29 cellular contexts compared by ENCODE assay signal in genomic region chr5:136439367-136439766, GRCh38.
"Had no signal": no experiment of that assay in that cellular context is flagged by ENCODE, and none has a peak within 500 bp of the region (broad histone marks: within the 10 kb centered on the region; RNA-seq: fewer than 3 reads in every experiment).

No MANE protein-coding gene starts in this region.

- DNase-seq: colonic mucosa; cortex of kidney; dermis blood vessel endothelial cell; dorsolateral prefrontal cortex; effector CD4-positive, alpha-beta T cell; effector CD8-positive, alpha-beta T cell; effector memory CD4-positive, alpha-beta T cell; effector memory CD8-positive, alpha-beta T cell; endodermal cell; erythroblast; esophagus squamous epithelium; foreskin fibroblast; foreskin keratinocyte; foreskin melanocyte; gastrocnemius medialis; glutamatergic neuron; head of caudate nucleus; heart left ventricle; heart right ventricle had no signal

- H3K4me1 Mint-ChIP-seq: endodermal cell had no signal

- H3K4me3 ChIP-seq: colonic mucosa, coronary artery, dorsolateral prefrontal cortex, esophagus muscularis mucosa, esophagus squamous epithelium, gastrocnemius medialis, gastroesophageal sphincter, heart left ventricle, heart right ventricle had no signal

- H3K27ac Mint-ChIP-seq: dendritic cell treated with granulocyte-macrophage colony-stimulating factor and Interleukin-4, amounts not matched to agents 40 ng/mL and 50 ng/mL, for 4 days; effector memory CD8-positive, alpha-beta T cell; endodermal cell had no signal

- H3K36me3 ChIP-seq: colonic mucosa, esophagus muscularis mucosa, esophagus squamous epithelium, gastrocnemius medialis, gastroesophageal sphincter, heart left ventricle, heart right ventricle had no signal

- H3K9me3 Mint-ChIP-seq: dendritic cell treated with granulocyte-macrophage colony-stimulating factor and Interleukin-4, amounts not matched to agents 40 ng/mL and 50 ng/mL, for 4 days had no signal

- H3K27ac ChIP-seq: colonic mucosa, coronary artery, dorsolateral prefrontal cortex, epithelial cell of prostate, esophagus muscularis mucosa, esophagus squamous epithelium, foreskin keratinocyte, gastrocnemius medialis, gastroesophageal sphincter, heart left ventricle, heart right ventricle had no signal

- H3K4me3 Mint-ChIP-seq: dendritic cell treated with granulocyte-macrophage colony-stimulating factor and Interleukin-4, amounts not matched to agents 40 ng/mL and 50 ng/mL, for 4 days; effector memory CD8-positive, alpha-beta T cell; endodermal cell had no signal

- H3K4me1 ChIP-seq: colonic mucosa, esophagus muscularis mucosa, esophagus squamous epithelium, foreskin keratinocyte, gastrocnemius medialis, gastroesophageal sphincter, heart left ventricle, heart right ventricle had no signal

- FAIRE-seq: colon, endometrium, endothelial cell of umbilical vein, frontal cortex had no signal

- H3K27me3 Mint-ChIP-seq: dendritic cell treated with granulocyte-macrophage colony-stimulating factor and Interleukin-4, amounts not matched to agents 40 ng/mL and 50 ng/mL, for 4 days; effector memory CD8-positive, alpha-beta T cell had no signal

- H3K27me3 ChIP-seq: colonic mucosa, esophagus muscularis mucosa, esophagus squamous epithelium, foreskin keratinocyte, gastrocnemius medialis, gastroesophageal sphincter, heart left ventricle had no signal

- ATAC-seq: effector memory CD8-positive, alpha-beta T cell; esophagus mucosa; foreskin keratinocyte; gastrocnemius medialis; gastroesophageal sphincter; heart left ventricle; heart right ventricle had no signal

- H3K9me3 ChIP-seq: colonic mucosa, gastrocnemius medialis had no signal
